Comparison of ENCODE assay signal across 28 cellular contexts in genomic region chr2:164609790-164610189, GRCh38. TPM values are rescaled to one million over a fixed set of nuclear protein-coding genes. Genes with fewer than 3 reads are reported as not detected.
"Had no signal": no experiment of that assay in that cellular context is flagged by ENCODE, and none has a peak within 500 bp of the region (broad histone marks: within the 10 kb centered on the region; RNA-seq: fewer than 3 reads in every experiment).

No MANE protein-coding gene starts in this region.

- H3K36me3 ChIP-seq: colonic mucosa, esophagus squamous epithelium, left lung, neural progenitor cell, prostate gland, right atrium auricular region, stomach, tibial artery had no signal

- H3K4me1 ChIP-seq: colonic mucosa, esophagus squamous epithelium, left lung, parathyroid adenoma, prostate gland, stomach, testis had no signal

- H3K9me3 Mint-ChIP-seq: dendritic cell treated with granulocyte-macrophage colony-stimulating factor and Interleukin-4, amounts not matched to agents 40 ng/mL and 50 ng/mL, for 4 days; endodermal cell; nephron; type B pancreatic cell had no signal

- H3K4me3 ChIP-seq: colonic mucosa, esophagus squamous epithelium, left lung, neural progenitor cell, prostate gland, right atrium auricular region, smooth muscle cell, stomach, testis, tibial artery had no signal

- H3K4me2 ChIP-seq: neural progenitor cell, smooth muscle cell had no signal

- H3K4me1 Mint-ChIP-seq: endodermal cell; naive thymus-derived CD4-positive, alpha-beta T cell had no signal

- H3K27ac Mint-ChIP-seq: dendritic cell treated with granulocyte-macrophage colony-stimulating factor and Interleukin-4, amounts not matched to agents 40 ng/mL and 50 ng/mL, for 4 days; endodermal cell; nephron; neural progenitor cell; type B pancreatic cell had no signal

- DNase-seq: colonic mucosa; effector CD8-positive, alpha-beta T cell; endodermal cell; erythroblast; esophagus squamous epithelium; kidney; left cardiac atrium; left lung; mesendoderm; midbrain; naive thymus-derived CD4-positive, alpha-beta T cell; stimulated activated CD4-positive, alpha-beta T cell treated with anti-CD3 and anti-CD28 coated beads, Interleukin-12 subunit alpha, Interleukin-12 subunit beta, amount 100 ng/mL, for 4 hours; stimulated activated CD4-positive, alpha-beta T cell treated with anti-CD3 and anti-CD28 coated beads, Interleukin-1b, Interleukin-23, amount 100 ng/mL, for 48 hours; stimulated activated CD4-positive, alpha-beta T cell treated with anti-CD3 and anti-CD28 coated beads, Interleukin-4, amount 100 ng/mL, for 1 hour; stimulated activated CD8-positive, alpha-beta memory T cell treated with anti-CD3 and anti-CD28 coated beads, Interleukin-4, amount 100 ng/mL, for 48 hours; stimulated activated naive CD4-positive, alpha-beta T cell; stomach; testis; tibial artery had no signal

- H3K27ac ChIP-seq: colonic mucosa, esophagus squamous epithelium, left lung, neural progenitor cell, parathyroid adenoma, prostate gland, right atrium auricular region, stomach, testis, tibial artery had no signal

- ATAC-seq: left cardiac atrium; left lung; naive thymus-derived CD4-positive, alpha-beta T cell; sciatic nerve had no signal

- H3K9ac ChIP-seq: neural progenitor cell, parathyroid adenoma had no signal

- H3K27me3 ChIP-seq: colonic mucosa, esophagus squamous epithelium, left lung, neural progenitor cell, right atrium auricular region, stomach, testis, tibial artery had no signal

- H3K79me2 ChIP-seq: parathyroid adenoma had no signal

- H3K4me3 Mint-ChIP-seq: dendritic cell treated with granulocyte-macrophage colony-stimulating factor and Interleukin-4, amounts not matched to agents 40 ng/mL and 50 ng/mL, for 4 days; endodermal cell; naive thymus-derived CD4-positive, alpha-beta T cell; nephron; neural progenitor cell; type B pancreatic cell had no signal

- H3K27me3 Mint-ChIP-seq: dendritic cell treated with granulocyte-macrophage colony-stimulating factor and Interleukin-4, amounts not matched to agents 40 ng/mL and 50 ng/mL, for 4 days; naive thymus-derived CD4-positive, alpha-beta T cell; type B pancreatic cell had no signal

- H2AFZ ChIP-seq: neural progenitor cell, parathyroid adenoma had no signal

- H3K36me3 Mint-ChIP-seq: neural progenitor cell, type B pancreatic cell had no signal

- H3K9me3 ChIP-seq: colonic mucosa, esophagus squamous epithelium, left lung, prostate gland, right atrium auricular region, stomach, testis, tibial artery had no signal

RNA-seq across cellular contexts. Expression of gene GRB14, which starts 11.5 kb away (rescaled TPM):
- total RNA-seq: naive thymus-derived CD4-positive, alpha-beta T cell had no signal
- polyA plus RNA-seq: naive thymus-derived CD4-positive, alpha-beta T cell; smooth muscle cell had no signal
